Comparison of ENCODE assay signal across 36 cellular contexts in the genomic region with DNA sequence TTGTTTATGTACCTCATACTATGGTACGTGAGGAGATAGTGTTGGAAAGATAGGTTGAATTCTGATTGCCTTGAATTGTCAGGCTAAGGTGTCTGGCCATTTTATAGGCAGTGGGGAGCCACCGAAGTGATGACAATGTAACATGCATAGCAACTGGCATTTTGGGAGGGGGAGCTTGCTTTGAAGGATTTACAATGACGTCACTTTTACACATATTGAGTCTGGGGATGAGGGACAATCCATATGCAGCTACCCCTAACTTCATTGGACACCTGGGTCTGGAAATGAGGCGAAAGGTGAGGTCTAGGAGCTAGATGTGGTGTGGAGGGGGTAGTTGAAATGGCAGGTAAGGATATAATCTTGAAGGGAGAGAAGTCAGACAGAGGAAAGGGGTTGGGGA. TPM values are rescaled to one million over a fixed set of nuclear protein-coding genes. Genes with fewer than 3 reads are reported as not detected.
"Had no signal": no experiment of that assay in that cellular context is flagged by ENCODE, and none has a peak within 500 bp of the region (broad histone marks: within the 10 kb centered on the region; RNA-seq: fewer than 3 reads in every experiment).

No MANE protein-coding gene starts in this region.

- DNase-seq: Kasumi-1, MG63, MM.1S, MV-4-11, NCI-H1048, NCI-H1092, NCI-H1092 treated with DMSO at 0.1 percent for 48 hours, NCI-H1105, NCI-H1105 treated with DMSO at 0.1 percent for 48 hours, NCI-H1417, NCI-H1417 treated with DMSO at 0.1 percent for 48 hours, NCI-H1436, NCI-H1436 treated with DMSO at 0.1 percent for 48 hours, NCI-H1694, NCI-H1694 treated with DMSO at 0.1 percent for 48 hours, NCI-H187, NCI-H187 treated with DMSO at 0.1 percent for 48 hours, NCI-H1930, NCI-H2029, NCI-H2029 treated with DMSO at 0.1 percent for 48 hours, NCI-H2081, NCI-H2081 treated with DMSO at 0.1 percent for 48 hours, NCI-H2107, NCI-H2171, NCI-H2171 treated with DMSO at 0.1 percent for 48 hours, NCI-H2227 treated with DMSO at 0.1 percent for 48 hours, NCI-H226, NCI-H345, NCI-H446, NCI-H446 treated with DMSO at 0.1 percent for 48 hours, NCI-H510A, NCI-H510A treated with DMSO at 0.1 percent for 48 hours, NCI-H524 treated with DMSO at 0.1 percent for 48 hours had no signal

- H3K36me3 ChIP-seq: MG63 had no signal

- H3K9me3 ChIP-seq: MG63 had no signal

- H3K4me3 ChIP-seq: MG63 had no signal

RNA-seq across cellular contexts. Expression of a gene that starts 7.7 kb away (rescaled TPM):
- total RNA-seq: LHCN-M2, M059J, NCI-H460 had no signal
